ENCODE assay signal across 19 cellular contexts in the genomic region with DNA sequence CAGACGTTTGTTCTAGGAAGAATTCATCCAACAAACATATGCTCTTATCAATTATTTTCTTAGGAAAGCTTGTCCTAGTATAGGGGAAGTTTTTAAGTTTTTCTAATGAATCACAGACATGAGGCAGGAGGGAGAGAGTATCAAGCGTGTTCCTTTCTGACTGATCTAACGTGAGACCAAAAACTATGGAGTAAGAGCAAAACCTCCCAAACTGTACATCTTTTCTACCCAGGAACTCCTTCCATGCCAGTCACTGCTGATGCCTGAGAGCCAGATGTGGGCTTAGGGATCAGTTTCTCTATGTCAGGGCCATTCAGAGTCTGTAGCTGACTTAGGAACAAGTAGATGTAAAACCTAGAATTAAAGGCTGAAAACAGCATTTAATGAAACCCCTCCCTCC. TPM values are rescaled to one million over a fixed set of nuclear protein-coding genes. Genes with fewer than 3 reads are reported as not detected.
DNase-seq lines count a peak whose midpoint lies in the region; ATAC-seq and TF ChIP-seq lines count a peak whose summit lies in the region.
"Had no signal": no experiment of that assay in that cellular context is flagged by ENCODE, and none has a peak within 500 bp of the region (broad histone marks: within the 10 kb centered on the region; RNA-seq: fewer than 3 reads in every experiment).

No MANE protein-coding gene starts in this region.

- H3K27me3 ChIP-seq in right cardiac atrium (ENCODE audit: control insufficient read depth, insufficient read depth): no peaks in the 10 kb centered on the region
- no peaks in the 10 kb centered on the region for H3K27me3 ChIP-seq in thoracic aorta (replicated peaks; ENCODE audit: insufficient read depth)
- H3K27me3 ChIP-seq: body of pancreas, ovary had no signal

- H3K9me3 ChIP-seq in right cardiac atrium (ENCODE audit: control insufficient read depth, low read length): no peaks in the 10 kb centered on the region
- H3K9me3 ChIP-seq in thoracic aorta: no peaks in the 10 kb centered on the region
- H3K9me3 ChIP-seq: body of pancreas, ovary had no signal

- DNase-seq in EH (ENCODE audit: low read depth) (peak; percentile 64), coronary artery (ENCODE audit: low spot score) (no peak), right cardiac atrium (no peak), thoracic aorta (ENCODE audit: low spot score) (no peak), NOMO-1 treated with dmso at 0.1 percent for 144 hours (lab: John Stamatoyannopoulos, UW; ENCODE audit: unreplicated experiment) (no peak), NCI-H146 (lab: John Stamatoyannopoulos, UW) (no peak), NCI-H1092 treated with DMSO at 0.1 percent for 48 hours (lab: John Stamatoyannopoulos, UW) (no peak)
- DNase-seq in effector CD4-positive, alpha-beta T cell: no peak
- DNase-seq: activated CD4-positive, CD25-positive, alpha-beta regulatory T cell treated with anti-CD3 and anti-CD28 coated beads, Interleukin-2, amount 50 U/mL, for 72 hours; activated CD8-positive, alpha-beta memory T cell treated with anti-CD3 and anti-CD28 coated beads, Interleukin-2, amount 10 ng/mL, durations not matched to agents 7 days and 5 days; activated gamma-delta T cell treated with Interleukin-2 at 50 U/mL for 16 hours; C1 segment of cervical spinal cord; DMS 273 treated with DMSO at 0.1 percent for 48 hours; NCI-H187; NCI-H510A; stimulated activated CD4-positive, alpha-beta T cell treated with anti-CD3 and anti-CD28 coated beads, Interleukin-12 subunit alpha, Interleukin-12 subunit beta, amount 100 ng/mL, for 4 hours had no signal

- H3K4me1 ChIP-seq in right cardiac atrium (ENCODE audit: control insufficient read depth, insufficient read depth, low read length): peaks cover 2% of the 10 kb centered on the region
- peaks cover 11 to 50% of the 10 kb centered on the region in 2 donors for H3K4me1 ChIP-seq in thoracic aorta (ENCODE audit: control insufficient read depth in 1 of 2, low read depth in 2 of 2)
- H3K4me1 ChIP-seq: body of pancreas had no signal

- TF ChIP-seq CTCF in coronary artery (IDR thresholded peaks at IDR 0.05): no peak
- TF ChIP-seq CTCF in thoracic aorta (IDR thresholded peaks at IDR 0.05): no peak

- ATAC-seq in right cardiac atrium: peak; percentile 22 to 24
- no peak for ATAC-seq in thoracic aorta (ENCODE audit: insufficient number of reproducible peaks, low FRiP score, low read depth)
- ATAC-seq: activated CD8-positive, alpha-beta memory T cell treated with anti-CD3 and anti-CD28 coated beads, Interleukin-2, amount 10 ng/mL, durations not matched to agents 7 days and 5 days; body of pancreas; HCT116 had no signal

- H3K36me3 ChIP-seq in thoracic aorta: no peaks in the 10 kb centered on the region
- H3K36me3 ChIP-seq: ovary had no signal

- 57% methylated on average over 3 of the region's 3 CpGs for WGBS in right cardiac atrium

- intact Hi-C loops in right cardiac atrium (cut with DNase I): no loop called here

- H3K27ac ChIP-seq in coronary artery (peak overlapping the region; percentile 74 to 87), right cardiac atrium (ENCODE audit: low read length) (peak overlapping the region; percentile 30), thoracic aorta (peak overlapping the region; percentile 79)
- H3K27ac ChIP-seq: body of pancreas, ovary had no signal

- H3K4me3 ChIP-seq in coronary artery: peak overlapping the region; percentile 39
- no peak overlapping the region for H3K4me3 ChIP-seq in right cardiac atrium (ENCODE audit: low read length)
- peak overlapping the region; percentile 56 for H3K4me3 ChIP-seq in thoracic aorta
- H3K4me3 ChIP-seq: body of pancreas, ovary had no signal

RNA-seq across cellular contexts. Expression of a gene that starts 51.7 kb away (rescaled TPM):
- total RNA-seq in right cardiac atrium: 100 to 1,000 TPM; 125 to 143 (median 134) TPM
- polyA plus RNA-seq in right cardiac atrium: 22.5 TPM
- total RNA-seq in thoracic aorta: 100 to 1,000 TPM in 1 of 2 donors, 10 to 100 TPM in 1; 54.8 to 114 TPM
- total RNA-seq: activated CD8-positive, alpha-beta memory T cell treated with anti-CD3 and anti-CD28 coated beads, Interleukin-2, amount 10 ng/mL, durations not matched to agents 7 days and 5 days had no signal

Comparison
In these comparisons a context has a peak if more than half of its experiments do, and no peak if none do; other contexts are left out.
1. H3K27ac ChIP-seq: peak in every context shown above with its lines; median percentile 80 in coronary artery; 79 in thoracic aorta; 30 in right cardiac atrium.